Comparison of ENCODE assay signal across 7 cellular contexts in the genomic region with DNA sequence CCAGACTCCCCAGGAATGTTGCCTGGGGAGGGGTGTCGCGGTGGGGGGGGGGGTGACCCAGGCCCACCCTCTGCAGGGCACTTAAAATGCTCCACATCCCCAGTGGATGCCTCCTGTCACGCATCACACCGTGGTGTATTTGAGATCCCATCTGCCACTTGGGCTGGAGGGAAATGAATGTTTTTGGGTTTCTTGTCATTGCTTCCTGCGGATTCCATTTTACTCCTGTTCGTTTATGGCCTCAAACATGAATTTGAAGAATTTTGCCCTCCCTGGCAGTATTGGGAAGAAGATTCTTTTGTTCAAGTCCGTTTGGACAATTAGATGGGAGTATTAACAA. TPM values are rescaled to one million over a fixed set of nuclear protein-coding genes. Genes with fewer than 3 reads are reported as not detected.
DNase-seq lines count a peak whose midpoint lies in the region; ATAC-seq, FAIRE-seq and TF ChIP-seq lines count a peak whose summit lies in the region.

No MANE protein-coding gene starts in this region.

- peak overlapping the region; percentile 78 for H3K27ac ChIP-seq in keratinocyte (ENCODE audit: control insufficient read depth, insufficient read depth, low read length)
- H3K27ac ChIP-seq in thyroid gland: no peak overlapping the region

- no peak for TF ChIP-seq POLR2A in thyroid gland (IDR thresholded peaks at IDR 0.05)

- dilution Hi-C loops in keratinocyte (cut with MboI; ENCODE audit: extremely low pct_ligation_motif_present, low sequenced_read_pairs): no loop called here

- H3K4me3 ChIP-seq in keratinocyte (ENCODE audit: control insufficient read depth in 2 of 3, extremely low read depth in 1 of 3, insufficient read depth in 2 of 3, low read depth in 1 of 3, low read length in 3 of 3) (peak overlapping the region; percentile 52 to 77 (median 60)), thyroid gland (replicated peaks in 1 of 3) (peak overlapping the region; percentile 37 to 49 (median 47))

- H3K36me3 Mint-ChIP-seq in activated naive CD8-positive, alpha-beta T cell treated with anti-CD3 and anti-CD28 coated beads for 36 hours: peaks cover 37% of the 10 kb centered on the region

- H3K27me3 ChIP-seq in keratinocyte (ENCODE audit: control insufficient read depth, extremely low read depth, insufficient read depth, low read length) (no peaks in the 10 kb centered on the region), thyroid gland (no peaks in the 10 kb centered on the region)

- peak overlapping the region; percentile 73 for H3K9ac ChIP-seq in keratinocyte (ENCODE audit: control insufficient read depth, extremely low read depth, insufficient read depth, low read length)

- FAIRE-seq in keratinocyte (lab: Jason Lieb, UNC): no peak

- H3K9me1 ChIP-seq in keratinocyte (ENCODE audit: control insufficient read depth, extremely low read depth, insufficient read depth, low read length): no peaks in the 10 kb centered on the region

- WGBS in thyroid gland, 2 donors: 34 to 41% methylated on average over 5 to 7 of the region's 7 CpGs

- H3K9me3 ChIP-seq in keratinocyte (ENCODE audit: control insufficient read depth, low read depth, low read length) (no peaks in the 10 kb centered on the region), thyroid gland (no peaks in the 10 kb centered on the region)

- peak overlapping the region; percentile 80 for H3K4me3 Mint-ChIP-seq in activated naive CD8-positive, alpha-beta T cell treated with anti-CD3 and anti-CD28 coated beads for 36 hours

- peaks cover 26% of the 10 kb centered on the region for H3K4me1 Mint-ChIP-seq in activated naive CD8-positive, alpha-beta T cell treated with anti-CD3 and anti-CD28 coated beads for 36 hours

- H3K27ac Mint-ChIP-seq in activated naive CD8-positive, alpha-beta T cell treated with anti-CD3 and anti-CD28 coated beads for 36 hours: peak overlapping the region; percentile 74

- H3K36me3 ChIP-seq in keratinocyte (ENCODE audit: control insufficient read depth in 2 of 2, extremely low read depth in 1 of 2, insufficient read depth in 2 of 2, low read length in 2 of 2) (peaks cover 0 to 1% of the 10 kb centered on the region in 2 experiments), thyroid gland (no peaks in the 10 kb centered on the region)

- H3K4me1 ChIP-seq in keratinocyte (ENCODE audit: control insufficient read depth, extremely low read depth, insufficient read depth, low read length): peaks cover 47% of the 10 kb centered on the region
- H3K4me1 ChIP-seq in thyroid gland: peaks cover 0 to 9% of the 10 kb centered on the region in 2 donors

- H2AFZ ChIP-seq in keratinocyte (ENCODE audit: control insufficient read depth, low read length): peak overlapping the region; percentile 82

- ATAC-seq in GM18873 (IDR thresholded peaks at IDR 0.05; ENCODE audit: low FRiP score, unreplicated experiment) (peak; percentile 1), HG03103 (IDR thresholded peaks at IDR 0.05; ENCODE audit: low read depth, unreplicated experiment) (peak; percentile 3)

- H3K9me3 Mint-ChIP-seq in activated naive CD8-positive, alpha-beta T cell treated with anti-CD3 and anti-CD28 coated beads for 36 hours: no peaks in the 10 kb centered on the region

- peaks cover 20% of the 10 kb centered on the region for H3K79me2 ChIP-seq in keratinocyte (ENCODE audit: control insufficient read depth, insufficient read depth, low read length)

- intact Hi-C loops in thyroid gland (cut with DNase I): no loop called here

- H3K4me2 ChIP-seq in keratinocyte (ENCODE audit: control insufficient read depth, extremely low read depth, insufficient read depth, low read depth, low read length): peak overlapping the region; percentile 80

- DNase-seq in activated naive CD8-positive, alpha-beta T cell treated with anti-CD3 and anti-CD28 coated beads for 36 hours: no peak
- DNase-seq in keratinocyte (ENCODE audit: low read depth, low spot score) (no peak), thyroid gland (no peak), epidermal melanocyte (ENCODE audit: insufficient read length, low spot score) (no peak), inferior parietal cortex (ENCODE audit: extremely low spot score) (no peak)

- H3K27me3 Mint-ChIP-seq in activated naive CD8-positive, alpha-beta T cell treated with anti-CD3 and anti-CD28 coated beads for 36 hours: no peaks in the 10 kb centered on the region

- TF ChIP-seq CTCF in keratinocyte (optimal IDR thresholded peaks at IDR 0.05 in 1 of 3, IDR thresholded peaks at IDR 0.05 in 1 of 3, conservative IDR thresholded peaks at IDR 0.05 in 1 of 3; ENCODE audit: extremely low read depth in 1 of 3, insufficient read depth in 2 of 3, low read length in 3 of 3) (no peak), thyroid gland (IDR thresholded peaks at IDR 0.05) (no peak)

- no peaks in the 10 kb centered on the region for H4K20me1 ChIP-seq in keratinocyte (ENCODE audit: control insufficient read depth, extremely low read depth, insufficient read depth, low read length)

RNA-seq across cellular contexts. Expression of gene KHDC1, which starts 0.5 kb away (rescaled TPM):
- total RNA-seq in activated naive CD8-positive, alpha-beta T cell treated with anti-CD3 and anti-CD28 coated beads for 36 hours: 1 to 10 TPM; 3.3 to 3.5 TPM
- 0.52 to 1.0 TPM (median 0.55 TPM) in 3 replicates for polyA plus RNA-seq in keratinocyte
- not detected for polyA plus RNA-seq in keratinocyte (2011; ENCODE audit: low read depth)
- polyA plus RNA-seq in keratinocyte (2011; cell fraction: cytosol; rRNA removed): 0.63 and 0.73 TPM in 2 replicates
- polyA plus RNA-seq in keratinocyte (2011; cell fraction: nucleus; rRNA removed): 0.72 and 1.5 TPM in 2 replicates
- 0.50 and 0.65 TPM in 2 replicates for polyA plus RNA-seq in keratinocyte (2012; ENCODE audit: low replicate concordance)
- 1.7 to 2.1 TPM (median 1.9 TPM) in 3 replicates for polyA minus RNA-seq in keratinocyte
- polyA minus RNA-seq in keratinocyte (2011; cell fraction: cytosol; rRNA and poly(A)+ RNA removed): not detected
- 0.21 and 1.2 TPM in 2 replicates for polyA minus RNA-seq in keratinocyte (2011; cell fraction: nucleus; rRNA and poly(A)+ RNA removed)
- 1 to 10 TPM; 2.1 to 8.4 (median 4.1) TPM for total RNA-seq in thyroid gland

RNA-seq across cellular contexts. Expression of gene KHDC1L, which starts 38.2 kb away (rescaled TPM):
- total RNA-seq in activated naive CD8-positive, alpha-beta T cell treated with anti-CD3 and anti-CD28 coated beads for 36 hours: not detected
- polyA plus RNA-seq in keratinocyte: 0.10 TPM in 1 of 3 replicates, not detected in the others
- polyA plus RNA-seq in keratinocyte (2011; ENCODE audit: low read depth): not detected
- 0.19 TPM in 1 of 2 replicates, not detected in the other for polyA plus RNA-seq in keratinocyte (2011; cell fraction: cytosol; rRNA removed)
- polyA plus RNA-seq in keratinocyte (2011; cell fraction: nucleus; rRNA removed): not detected in 2 replicates
- not detected in 2 replicates for polyA plus RNA-seq in keratinocyte (2012; ENCODE audit: low replicate concordance)
- not detected in 3 replicates for polyA minus RNA-seq in keratinocyte
- polyA minus RNA-seq in keratinocyte (2011; cell fraction: cytosol; rRNA and poly(A)+ RNA removed): not detected
- polyA minus RNA-seq in keratinocyte (2011; cell fraction: nucleus; rRNA and poly(A)+ RNA removed): not detected in 2 replicates
- total RNA-seq in thyroid gland: not detected
